In genomic region chr4:40843696-40844095, GRCh38 we compare ENCODE assay signal across 8 cellular contexts.
DNase-seq lines count a peak whose midpoint lies in the region; ATAC-seq and TF ChIP-seq lines count a peak whose summit lies in the region.

No MANE protein-coding gene starts in this region.

- peaks cover 8% of the 10 kb centered on the region for H3K4me1 Mint-ChIP-seq in Calu3 (ENCODE audit: low read depth, unreplicated experiment)

- H4K20me1 ChIP-seq in PC-9 (ENCODE audit: insufficient read depth) = no peaks in the 10 kb centered on the region

- no peak overlapping the region for H3K4me3 ChIP-seq in PC-9
- H3K4me3 ChIP-seq in right atrium auricular region = no peak overlapping the region
- no peak overlapping the region for H3K4me3 ChIP-seq in breast epithelium

- no peaks in the 10 kb centered on the region for H3K9me3 Mint-ChIP-seq in Calu3 (ENCODE audit: low read depth, unreplicated experiment)

- H3K27me3 ChIP-seq in PC-9 (ENCODE audit: insufficient read depth, low read depth) = no peaks in the 10 kb centered on the region
- H3K27me3 ChIP-seq in right atrium auricular region = no peaks in the 10 kb centered on the region
- no peaks in the 10 kb centered on the region for H3K27me3 ChIP-seq in breast epithelium

- no peak overlapping the region for H3K27ac Mint-ChIP-seq in Calu3 (ENCODE audit: unreplicated experiment)

- POLR2A ChIA-PET in PC-9 (lab: Charles Lee; ENCODE audit: unreplicated experiment) = no interaction called here

- no peaks in the 10 kb centered on the region for H3K9me2 ChIP-seq in PC-9 (ENCODE audit: insufficient read depth)

- H3K36me3 ChIP-seq in PC-9 (ENCODE audit: low read depth) = no peaks in the 10 kb centered on the region
- H3K36me3 ChIP-seq in right atrium auricular region = no peaks in the 10 kb centered on the region
- no peaks in the 10 kb centered on the region for H3K36me3 ChIP-seq in breast epithelium

- H3K9me3 ChIP-seq in PC-9 (ENCODE audit: insufficient read depth, low read depth) (no peaks in the 10 kb centered on the region), right atrium auricular region (no peaks in the 10 kb centered on the region), breast epithelium (no peaks in the 10 kb centered on the region)

- no peak overlapping the region for H2AFZ ChIP-seq in PC-9

- no TSS peak for BruUV-seq in Calu3 (replicated peaks; lab: Mats Ljungman, UMichigan)
- BruUV-seq in PC-9 (replicated peaks; lab: Mats Ljungman, UMichigan) = no TSS peak

- H3K4me2 ChIP-seq in PC-9 = no peak overlapping the region

- no peaks in the 10 kb centered on the region for H3K27me3 Mint-ChIP-seq in Calu3 (ENCODE audit: unreplicated experiment)

- TF ChIP-seq POLR2A in breast epithelium (IDR thresholded peaks at IDR 0.05) = no peak

- no peak overlapping the region for H3K4me3 Mint-ChIP-seq in Calu3 (ENCODE audit: low read depth, unreplicated experiment)

- DNase-seq in Calu3 (peak; percentile 3), PC-9 (no peak), right atrium auricular region (ENCODE audit: low spot score) (no peak), cerebellar cortex (ENCODE audit: low spot score) (no peak), breast epithelium (ENCODE audit: low spot score in 2 of 2) (no peak), NCI-H446 treated with DMSO at 0.1 percent for 48 hours (lab: John Stamatoyannopoulos, UW) (no peak)

- H3K4me1 ChIP-seq in PC-9 (replicated peaks; ENCODE audit: insufficient read depth) (no peaks in the 10 kb centered on the region), right atrium auricular region (peaks cover 0 to 41% of the 10 kb centered on the region in 2 donors), breast epithelium (peaks cover 0 to 12% of the 10 kb centered on the region in 2 donors)

- H3F3A ChIP-seq in PC-9 (ENCODE audit: insufficient read depth, low read depth) = no peaks in the 10 kb centered on the region

- no peak overlapping the region for H3K27ac ChIP-seq in PC-9
- peak overlapping the region; percentile 80 to 89 for H3K27ac ChIP-seq in right atrium auricular region
- H3K27ac ChIP-seq in breast epithelium = no peak overlapping the region

- H3K36me3 Mint-ChIP-seq in Calu3 (ENCODE audit: insufficient read depth, unreplicated experiment) = no peaks in the 10 kb centered on the region

- no peak for TF ChIP-seq CTCF in Calu3 (IDR thresholded peaks at IDR 0.05; ENCODE audit: unreplicated experiment)
- TF ChIP-seq CTCF in PC-9 (conservative IDR thresholded peaks at IDR 0.05) = peak; percentile 31; the same call in 1 of the 2 replicates
- TF ChIP-seq CTCF in right atrium auricular region (IDR thresholded peaks at IDR 0.05) = no peak
- TF ChIP-seq CTCF in breast epithelium (IDR thresholded peaks at IDR 0.05) = no peak

- intact Hi-C loops in Calu3 (cut with micrococcal nuclease; ENCODE audit: unreplicated experiment) (loop anchor here (5.0 kb wide), 1 partner anchor 106 kb away; no protein-coding TSS in a partner anchor), PC-9 (cut with micrococcal nuclease; ENCODE audit: unreplicated experiment) (no loop called here), breast epithelium (cut with DNase I; ENCODE audit: low total_unique reads) (no loop called here)

- CTCF ChIA-PET in Calu3 (lab: Charles Lee) (interaction anchor here (0.5 kb wide), 1 partner anchor 831 kb away, joined by 5 read pairs; no protein-coding TSS in a partner anchor), PC-9 (lab: Charles Lee) (no interaction called here)

- ATAC-seq in GM21717 (IDR thresholded peaks at IDR 0.05; ENCODE audit: unreplicated experiment) = peak; percentile 42
- no peak for ATAC-seq in GM19455 (IDR thresholded peaks at IDR 0.05; ENCODE audit: unreplicated experiment)

- H3K79me2 ChIP-seq in PC-9 (ENCODE audit: low read depth) = no peaks in the 10 kb centered on the region

Comparison
In these comparisons a context has a peak if more than half of its experiments do, and no peak if none do; other contexts are left out.
1. H3K27ac ChIP-seq: peak in right atrium auricular region (2 of 2); none in PC-9 (single experiment) and breast epithelium (0 of 2).